In the genomic region with DNA sequence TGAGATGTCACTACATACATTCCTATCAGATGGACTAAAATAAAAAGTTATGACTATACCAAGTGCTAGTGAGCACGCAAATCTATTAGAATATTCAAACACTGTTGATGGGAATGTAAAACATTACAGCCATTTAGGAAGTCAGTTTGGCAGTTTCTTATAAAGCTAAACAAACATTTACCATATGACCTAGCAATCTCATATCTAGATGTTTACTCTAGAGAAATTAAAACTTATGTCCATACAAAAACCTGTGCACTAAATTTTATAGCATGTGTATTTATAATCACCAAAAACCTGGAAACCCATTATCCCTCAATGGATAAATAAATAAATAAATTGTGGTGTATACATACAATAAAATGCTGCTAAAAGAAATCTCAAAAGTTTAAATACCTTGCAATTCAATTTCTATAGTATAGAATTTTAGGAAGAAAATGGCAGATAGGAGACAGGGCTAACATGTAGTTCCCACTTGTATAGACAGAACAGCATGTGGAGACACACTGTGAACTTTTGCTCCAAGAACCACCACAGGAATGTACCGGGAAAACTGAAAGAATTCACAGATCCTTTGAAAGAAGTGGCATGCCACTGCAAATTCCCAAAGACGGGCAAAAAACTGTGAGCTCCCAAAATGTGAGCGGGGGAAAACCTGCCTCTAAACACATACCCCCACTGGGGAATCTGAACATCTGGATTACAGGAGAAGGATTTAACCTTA, we compare ENCODE assay signal across 19 cellular contexts.
"Had no signal": no experiment of that assay in that cellular context is flagged by ENCODE, and none has a peak within 500 bp of the region (broad histone marks: within the 10 kb centered on the region; RNA-seq: fewer than 3 reads in every experiment).

No MANE protein-coding gene starts in this region.

- H3K4me1 Mint-ChIP-seq: activated naive CD4-positive, alpha-beta T cell treated with anti-CD3 and anti-CD28 coated beads, Interleukin-2, amount 10 ng/mL, durations not matched to agents 7 days and 5 days; activated naive CD8-positive, alpha-beta T cell treated with anti-CD3 and anti-CD28 coated beads, Interleukin-2, amount 50 U/mL, for 24 hours; naive thymus-derived CD8-positive, alpha-beta T cell had no signal

- H3K27me3 ChIP-seq: cardiac muscle cell, gastrocnemius medialis, thyroid gland had no signal

- H3K9me3 Mint-ChIP-seq: activated naive CD4-positive, alpha-beta T cell treated with anti-CD3 and anti-CD28 coated beads, Interleukin-2, amount 10 ng/mL, durations not matched to agents 7 days and 5 days; activated naive CD8-positive, alpha-beta T cell treated with anti-CD3 and anti-CD28 coated beads, Interleukin-2, amount 50 U/mL, for 24 hours; T-helper 1 cell treated with Interleukin-12 subunit alpha and Interleukin-12 subunit beta and Interleukin-4 antibody, amounts not matched to agents 30 μg/mL and 1 μg/mL, for 36 hours had no signal

- H3K9me3 ChIP-seq: gastrocnemius medialis, thyroid gland had no signal

- DNase-seq: activated CD4-positive, alpha-beta T cell treated with anti-CD3 and anti-CD28 coated beads, Interleukin-2, amount 50 U/mL, for 1 hour; activated CD4-positive, CD25-positive, alpha-beta regulatory T cell treated with anti-CD3 and anti-CD28 coated beads, Interleukin-2, amount 50 U/mL, for 72 hours; activated CD8-positive, alpha-beta memory T cell treated with anti-CD3 and anti-CD28 coated beads, Interleukin-2, amount 50 U/mL, for 48 hours; activated effector memory CD4-positive, alpha-beta T cell treated with Interleukin-2 at 50 U/mL for 16 hours; activated naive CD4-positive, alpha-beta T cell treated with anti-CD3 and anti-CD28 coated beads, Interleukin-2, amount 10 ng/mL, durations not matched to agents 7 days and 5 days; activated naive CD8-positive, alpha-beta T cell treated with anti-CD3 and anti-CD28 coated beads, Interleukin-2, amount 50 U/mL, for 24 hours; activated T-cell treated with anti-CD3 and anti-CD28 coated beads, Interleukin-2, amount 50 U/mL, for 48 hours; dorsolateral prefrontal cortex; gastrocnemius medialis; head of caudate nucleus; left ventricle myocardium superior; naive thymus-derived CD8-positive, alpha-beta T cell; stimulated activated CD4-positive, alpha-beta T cell treated with anti-CD3 and anti-CD28 coated beads, Interleukin-2, amount 100 ng/mL, for 24 hours; stimulated activated naive CD4-positive, alpha-beta T cell treated with Interleukin-2 at 50 U/mL for 16 hours; thyroid gland had no signal

- H3K27ac Mint-ChIP-seq: activated naive CD4-positive, alpha-beta T cell treated with anti-CD3 and anti-CD28 coated beads, Interleukin-2, amount 10 ng/mL, durations not matched to agents 7 days and 5 days; activated naive CD8-positive, alpha-beta T cell treated with anti-CD3 and anti-CD28 coated beads, Interleukin-2, amount 50 U/mL, for 24 hours; naive thymus-derived CD8-positive, alpha-beta T cell; T-helper 1 cell treated with Interleukin-12 subunit alpha and Interleukin-12 subunit beta and Interleukin-4 antibody, amounts not matched to agents 30 μg/mL and 1 μg/mL, for 36 hours had no signal

- H3K4me1 ChIP-seq: gastrocnemius medialis, thyroid gland had no signal

- H3K36me3 Mint-ChIP-seq: activated naive CD4-positive, alpha-beta T cell treated with anti-CD3 and anti-CD28 coated beads, Interleukin-2, amount 10 ng/mL, durations not matched to agents 7 days and 5 days had no signal

- H3K27ac ChIP-seq: cardiac muscle cell, dorsolateral prefrontal cortex, epithelial cell of prostate, gastrocnemius medialis, thyroid gland, VCaP had no signal

- H3K36me3 ChIP-seq: cardiac muscle cell, gastrocnemius medialis, thyroid gland had no signal

- H3K4me3 Mint-ChIP-seq: activated naive CD4-positive, alpha-beta T cell treated with anti-CD3 and anti-CD28 coated beads, Interleukin-2, amount 10 ng/mL, durations not matched to agents 7 days and 5 days; activated naive CD8-positive, alpha-beta T cell treated with anti-CD3 and anti-CD28 coated beads, Interleukin-2, amount 50 U/mL, for 24 hours; naive thymus-derived CD8-positive, alpha-beta T cell; T-helper 1 cell treated with Interleukin-12 subunit alpha and Interleukin-12 subunit beta and Interleukin-4 antibody, amounts not matched to agents 30 μg/mL and 1 μg/mL, for 36 hours had no signal

- H3K4me3 ChIP-seq: cardiac muscle cell, dorsolateral prefrontal cortex, gastrocnemius medialis, thyroid gland had no signal
